Comparison of ENCODE assay signal across 11 cellular contexts in the genomic region with DNA sequence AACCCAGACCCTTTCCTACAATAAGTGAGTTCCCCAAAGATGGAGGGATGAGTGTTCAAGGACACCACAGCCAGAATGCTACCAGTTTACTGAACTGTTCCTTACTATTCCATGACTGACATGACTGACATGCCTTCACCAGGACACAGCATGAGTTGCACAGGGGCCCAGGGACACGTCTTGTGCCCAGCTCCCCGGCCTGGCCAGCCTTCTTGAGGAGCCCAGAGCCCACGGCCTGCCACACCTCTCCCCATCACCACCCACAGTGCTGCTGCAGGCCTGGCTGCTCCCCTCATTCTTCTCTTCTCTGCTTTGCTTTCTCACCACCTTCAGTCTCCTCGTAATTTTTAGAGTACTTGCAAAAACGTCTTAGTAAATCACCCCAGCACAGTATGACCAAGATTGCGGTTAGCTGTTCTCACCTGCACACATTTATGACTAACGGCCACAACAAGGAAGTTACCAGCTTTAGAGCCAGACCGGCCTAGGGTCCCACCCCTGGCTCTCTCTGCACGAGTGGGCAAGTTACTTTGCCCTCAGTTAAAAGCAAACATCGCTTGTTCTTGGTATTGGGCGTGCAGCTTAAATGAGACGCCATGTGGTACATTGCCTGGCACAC. TPM values are rescaled to one million over a fixed set of nuclear protein-coding genes. Genes with fewer than 3 reads are reported as not detected.
A peak's percentile ranks its signal among the peaks of the same experiment; 100 is the strongest.
DNase-seq lines count a peak whose midpoint lies in the region; ATAC-seq and TF ChIP-seq lines count a peak whose summit lies in the region.
"Had no signal": no experiment of that assay in that cellular context is flagged by ENCODE, and none has a peak within 500 bp of the region (broad histone marks: within the 10 kb centered on the region; RNA-seq: fewer than 3 reads in every experiment).

No MANE protein-coding gene starts in this region.

- peaks cover 2% of the 10 kb centered on the region for H3K36me3 Mint-ChIP-seq in chondrocyte (ENCODE audit: low read depth)
- peaks cover 33% of the 10 kb centered on the region for H3K36me3 Mint-ChIP-seq in type B pancreatic cell

- H3K27ac Mint-ChIP-seq in chondrocyte (ENCODE audit: unreplicated experiment) (peak overlapping the region; percentile 4), type B pancreatic cell (peak overlapping the region; percentile 16)

- TF ChIP-seq CTCF in chondrocyte (IDR thresholded peaks at IDR 0.05) (no peak), type B pancreatic cell (conservative IDR thresholded peaks at IDR 0.05) (no peak)

- H3K27me3 Mint-ChIP-seq in chondrocyte (ENCODE audit: low read depth) (no peaks in the 10 kb centered on the region), type B pancreatic cell (no peaks in the 10 kb centered on the region)

- no peaks in the 10 kb centered on the region for H3K9me3 Mint-ChIP-seq in chondrocyte (ENCODE audit: low read depth)
- H3K9me3 Mint-ChIP-seq in type B pancreatic cell: peaks cover 4% of the 10 kb centered on the region

- DNase-seq in activated naive CD4-positive, alpha-beta T cell treated with Interleukin-2 at 50 U/mL for 16 hours: peak; percentile 11
- DNase-seq in activated naive CD4-positive, alpha-beta T cell treated with anti-CD3 and anti-CD28 coated beads, Interleukin-2, amount 50 U/mL, for 16 hours: no peak
- DNase-seq in chondrocyte (ENCODE audit: low spot score): no peak
- no peak for DNase-seq in type B pancreatic cell (ENCODE audit: extremely low spot score, unreplicated experiment)
- DNase-seq in NCI-H2029 (lab: John Stamatoyannopoulos, UW): no peak
- DNase-seq in retina: no peak
- DNase-seq in SHP77 (lab: John Stamatoyannopoulos, UW): no peak
- DNase-seq: AML-193, NCI-H1436 treated with DMSO at 0.1 percent for 48 hours, WERI-Rb-1 had no signal

- H3K4me1 Mint-ChIP-seq in chondrocyte (ENCODE audit: low read depth): peaks cover 17% of the 10 kb centered on the region
- peaks cover 19% of the 10 kb centered on the region for H3K4me1 Mint-ChIP-seq in type B pancreatic cell (ENCODE audit: unreplicated experiment)

- H3K4me3 Mint-ChIP-seq in chondrocyte (ENCODE audit: unreplicated experiment) (no peak overlapping the region), type B pancreatic cell (no peak overlapping the region)

- peak; percentile 100 for ATAC-seq in HG03175 (IDR thresholded peaks at IDR 0.05; ENCODE audit: unreplicated experiment)

RNA-seq across cellular contexts. Expression of gene PPP2R5E, which starts 18.5 kb away (rescaled TPM):
- total RNA-seq in chondrocyte (39.9 to 43.3 TPM (median 43.2 TPM) in 3 replicates), type B pancreatic cell (ENCODE audit: low replicate concordance) (47.3 and 50.8 TPM in 2 replicates)
